ENCODE assay signal across 14 cellular contexts in the genomic region with DNA sequence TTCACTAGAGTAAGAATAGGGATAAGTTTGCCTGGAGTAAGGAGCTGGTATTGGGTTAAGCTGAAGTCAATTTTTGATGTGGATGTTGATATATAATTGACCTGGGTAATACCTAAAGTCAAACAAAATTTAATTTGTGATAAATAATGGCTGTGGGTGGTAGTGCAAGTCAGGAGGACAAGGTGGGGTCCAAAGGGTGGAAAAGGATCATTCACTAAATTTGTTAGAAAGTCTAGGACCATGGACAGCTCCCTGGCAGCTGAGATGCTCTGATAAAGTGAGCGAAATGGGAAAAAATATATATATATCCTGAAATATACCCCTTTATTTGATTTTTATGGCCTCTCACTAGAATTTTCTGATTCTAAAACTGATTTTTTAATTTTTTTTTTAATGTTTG.
DNase-seq lines count a peak whose midpoint lies in the region; FAIRE-seq and TF ChIP-seq lines count a peak whose summit lies in the region.
"Had no signal": no experiment of that assay in that cellular context is flagged by ENCODE, and none has a peak within 500 bp of the region (broad histone marks: within the 10 kb centered on the region; RNA-seq: fewer than 3 reads in every experiment).

No MANE protein-coding gene starts in this region.

- H3K27ac ChIP-seq in kidney (ENCODE audit: low read depth in 2 of 2, low read length in 2 of 2) = no peak overlapping the region
- H3K27ac ChIP-seq: heart left ventricle, prostate gland had no signal

- FAIRE-seq in kidney (lab: Jason Lieb, UNC) = no peak

- H3K36me3 ChIP-seq in kidney (ENCODE audit: control insufficient read depth in 1 of 2, insufficient read depth in 2 of 2, low read length in 2 of 2) = no peaks in the 10 kb centered on the region
- H3K36me3 ChIP-seq: heart left ventricle, MG63, prostate gland had no signal

- no peak overlapping the region for H3K9ac ChIP-seq in kidney (ENCODE audit: low read length in 2 of 2)

- in situ Hi-C loops in GM13977 (cut with MboI; ENCODE audit: low pct_unique_long_range_greater_than_20kb, low sequenced_read_pairs, unreplicated experiment) = no loop called here

- no peaks in the 10 kb centered on the region for H3K4me1 ChIP-seq in kidney (ENCODE audit: control insufficient read depth in 1 of 2, insufficient read depth in 1 of 2, low read depth in 1 of 2, low read length in 2 of 2)
- H3K4me1 ChIP-seq: heart left ventricle, prostate gland had no signal

- intact Hi-C loops in kidney (cut with DNase I) = no loop called here

- DNase-seq in EH (ENCODE audit: low read depth) = peak; percentile 34
- peak; percentile 3 for DNase-seq in KG1 (lab: John Stamatoyannopoulos, UW)
- peak; percentile 23 for DNase-seq in amniotic stem cell (lab: John Stamatoyannopoulos, UW)
- DNase-seq in iris pigment epithelial cell (ENCODE audit: low read depth) = peak; percentile 36
- no peak for DNase-seq in hippocampal formation (lab: John Stamatoyannopoulos, UW)
- DNase-seq in hepatic stellate cell (ENCODE audit: low spot score) = no peak
- DNase-seq in GM13977 (ENCODE audit: low spot score) = no peak
- no peak for DNase-seq in kidney
- DNase-seq: heart left ventricle; MG63; NCI-H510A treated with DMSO at 0.1 percent for 48 hours; stimulated activated CD4-positive, alpha-beta T cell treated with anti-CD3 and anti-CD28 coated beads, Interleukin-4, amount 100 ng/mL, for 1 hour; stimulated activated naive CD8-positive, alpha-beta T cell treated with anti-CD3 and anti-CD28 coated beads, Interleukin-15, amount 100 ng/mL, for 72 hours had no signal

- TF ChIP-seq CTCF in GM13977 (IDR thresholded peaks at IDR 0.05; ENCODE audit: extremely low read depth, insufficient read depth, missing control alignments) (no peak), kidney (IDR thresholded peaks at IDR 0.05; ENCODE audit: borderline replicate concordance, extremely low read depth, insufficient read depth) (no peak)

- H3K9me3 ChIP-seq in kidney (ENCODE audit: control insufficient read depth in 1 of 2, low read length in 2 of 2) = no peaks in the 10 kb centered on the region
- H3K9me3 ChIP-seq: heart left ventricle, MG63, prostate gland had no signal

- no peak overlapping the region for H3K4me3 ChIP-seq in kidney (ENCODE audit: low read length in 2 of 2)
- H3K4me3 ChIP-seq: heart left ventricle, MG63, prostate gland had no signal

Comparison
In these comparisons a context has a peak if more than half of its experiments do, and no peak if none do; other contexts are left out.
1. DNase-seq: peak in EH (single experiment), KG1 (single experiment), amniotic stem cell (single experiment) and iris pigment epithelial cell (single experiment); none in hippocampal formation (0 of 2), hepatic stellate cell (single experiment), GM13977 (single experiment) and kidney (single experiment).